8 cellular contexts compared by ENCODE assay signal in genomic region chr12:74527491-74527890, GRCh38.
"Had no signal": no experiment of that assay in that cellular context is flagged by ENCODE, and none has a peak within 500 bp of the region (broad histone marks: within the 10 kb centered on the region; RNA-seq: fewer than 3 reads in every experiment).

No MANE protein-coding gene starts in this region.

- H2AFZ ChIP-seq: GM23248 had no signal

- H3K4me3 ChIP-seq: GM23248 had no signal

- H3K9ac ChIP-seq: GM23248, KMS-11 had no signal

- H3K27ac ChIP-seq: GM23248, HL-60, KMS-11 had no signal

- DNase-seq: GM23248, GOT3, H9, HCEC 1CT, Karpas-422, KBM-7 had no signal

- H3K4me2 ChIP-seq: KMS-11 had no signal
